In the genomic region with DNA sequence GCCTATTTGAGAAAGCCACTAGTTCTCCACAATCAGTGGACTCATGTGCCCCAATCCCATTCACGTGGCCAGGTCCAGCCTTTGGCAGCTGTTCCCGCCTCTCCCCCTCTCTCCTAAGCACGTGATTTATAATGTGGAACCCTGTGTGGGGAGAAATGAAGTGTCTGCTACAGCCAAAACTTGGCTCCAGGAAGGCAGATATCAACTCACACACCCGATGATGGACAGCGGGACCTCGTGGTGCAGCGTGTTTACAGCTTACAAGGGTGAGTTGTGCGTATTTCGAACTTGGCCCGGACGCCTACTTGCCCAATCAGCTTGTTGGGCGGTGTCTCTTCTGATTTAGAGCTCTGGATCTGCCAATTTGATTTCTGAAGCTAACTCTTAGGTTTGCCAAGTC, we compare ENCODE assay signal across 29 cellular contexts. TPM values are rescaled to one million over a fixed set of nuclear protein-coding genes. Genes with fewer than 3 reads are reported as not detected.
"Had no signal": no experiment of that assay in that cellular context is flagged by ENCODE, and none has a peak within 500 bp of the region (broad histone marks: within the 10 kb centered on the region; RNA-seq: fewer than 3 reads in every experiment).

No MANE protein-coding gene starts in this region.

- DNase-seq: activated B cell treated with CpG ODN at 0.5 μM for 24 hours; activated CD4-positive, alpha-beta T cell treated with anti-CD3 and anti-CD28 coated beads for 1 hour; activated CD4-positive, alpha-beta T cell treated with anti-CD3 and anti-CD28 coated beads, Interleukin-2, amount 10 ng/mL, durations not matched to agents 24 days and 14 days; activated CD4-positive, alpha-beta T cell treated with anti-CD3 and anti-CD28 coated beads, Interleukin-2, amount 50 U/mL, for 48 hours; activated CD8-positive, alpha-beta memory T cell treated with anti-CD3 and anti-CD28 coated beads, Interleukin-2, amount 10 ng/mL, durations not matched to agents 7 days and 5 days; activated effector memory CD4-positive, alpha-beta T cell treated with Interleukin-2 at 50 U/mL for 16 hours; activated naive CD4-positive, alpha-beta T cell; activated T-cell treated with anti-CD3 and anti-CD28 coated beads, Interleukin-2, amount 50 U/mL, for 24 hours; aorta; NCI-H1092; NCI-H1417; NCI-H1930; NCI-H2171; NCI-H2227 treated with DMSO at 0.1 percent for 48 hours; NCI-H526; NCI-H774; NK-92 treated with Interleukin-12 subunit alpha and Interleukin-12 subunit beta, amount 100 ng/mL, for 24 hours; OCI-M1; RPMI8226; SHP77; SW 1271 had no signal

- ATAC-seq: activated CD8-positive, alpha-beta memory T cell treated with anti-CD3 and anti-CD28 coated beads, Interleukin-2, amount 10 ng/mL, durations not matched to agents 7 days and 5 days; Panc1; SK-N-SH treated with all-trans-retinoic acid at 6 μM for 48 hours had no signal

- H3K9me3 ChIP-seq: SJSA1 had no signal

- H3K36me3 ChIP-seq: breast epithelium, SJSA1 had no signal

- H3K27me3 ChIP-seq: breast epithelium, SJSA1 had no signal

- H3K4me1 ChIP-seq: breast epithelium, SJSA1 had no signal

- H3K4me3 ChIP-seq: breast epithelium, SJSA1 had no signal

- H3K27ac ChIP-seq: breast epithelium, KMS-11, SJSA1 had no signal

RNA-seq across cellular contexts. Expression of a gene that starts 38.1 kb away (rescaled TPM):
- total RNA-seq: activated B cell treated with CpG ODN at 0.5 μM for 24 hours; activated CD4-positive, alpha-beta T cell treated with anti-CD3 and anti-CD28 coated beads, Interleukin-2, amount 10 ng/mL, durations not matched to agents 24 days and 14 days; activated CD8-positive, alpha-beta memory T cell treated with anti-CD3 and anti-CD28 coated beads, Interleukin-2, amount 10 ng/mL, durations not matched to agents 7 days and 5 days; activated T-helper 1 cell treated with anti-CD3 and anti-CD28 coated beads, Interleukin-12 subunit alpha, Interleukin-12 subunit beta, Interleukin-2, Interleukin-4 antibody, amounts not matched to agents 30 ng/mL and 10 ng/mL and 1 ng/mL, durations not matched to agents 14 hours and 24 hours and 36 hours; aorta; breast epithelium; MCF 10A; NCI-H460; SJSA1 had no signal
- polyA plus RNA-seq: aorta had no signal
